ENCODE assay signal across 16 cellular contexts in genomic region chr16:74867281-74867849, GRCh38.
DNase-seq lines count a peak whose midpoint lies in the region; TF ChIP-seq lines count a peak whose summit lies in the region.
"Had no signal": no experiment of that assay in that cellular context is flagged by ENCODE, and none has a peak within 500 bp of the region (broad histone marks: within the 10 kb centered on the region; RNA-seq: fewer than 3 reads in every experiment).

No MANE protein-coding gene starts in this region.

- peaks cover 19 to 39% (median 28%) of the 10 kb centered on the region in 10 experiments for H3K4me1 ChIP-seq in BLaER1 treated with 17β-estradiol and CSF1 and Interleukin-3, amounts not matched to agents 10 nM and 100 nM

- DNase-seq in DMS53 (lab: John Stamatoyannopoulos, UW) = peak; percentile 73
- DNase-seq in RWPE1 (ENCODE audit: low spot score) = no peak
- no peak for DNase-seq in epithelial cell of prostate (ENCODE audit: low read depth, low spot score)
- DNase-seq in NCI-H2029 (lab: John Stamatoyannopoulos, UW) = no peak
- DNase-seq in stimulated activated naive CD4-positive, alpha-beta T cell (lab: John Stamatoyannopoulos, UW) = no peak
- DNase-seq in NCI-H446 (lab: John Stamatoyannopoulos, UW) = no peak
- no peak for DNase-seq in NCI-H510A treated with DMSO at 0.1 percent for 48 hours (lab: John Stamatoyannopoulos, UW)
- DNase-seq: activated CD4-positive, CD25-positive, alpha-beta regulatory T cell; activated T-cell treated with anti-CD3 and anti-CD28 coated beads, Interleukin-2, amount 50 U/mL, for 48 hours; dermis blood vessel endothelial cell; DND-41; GOT3; heart right ventricle; left colon; stimulated activated naive B cell treated with anti-CD40 and anti-IgM and Interleukin-4, amounts not matched to agents 10 μg/mL and 1 μg/mL and 100 μg/mL, for 72 hours had no signal

- no peak overlapping the region for H3K9ac ChIP-seq in BLaER1 treated with 17β-estradiol and CSF1 and Interleukin-3, amounts not matched to agents 10 nM and 100 nM

- H3K4me3 ChIP-seq in BLaER1 treated with 17β-estradiol and CSF1 and Interleukin-3, amounts not matched to agents 10 nM and 100 nM = no peak overlapping the region
- H3K4me3 ChIP-seq: heart right ventricle had no signal

- H3K27me3 ChIP-seq in BLaER1 treated with 17β-estradiol and CSF1 and Interleukin-3, amounts not matched to agents 10 nM and 100 nM = no peaks in the 10 kb centered on the region
- H3K27me3 ChIP-seq: heart right ventricle had no signal

- H3K36me3 ChIP-seq in BLaER1 treated with 17β-estradiol and CSF1 and Interleukin-3, amounts not matched to agents 10 nM and 100 nM = peaks cover 0 to 17% (median 12%) of the 10 kb centered on the region in 11 experiments; a peak in 12 of 22 replicates

- CTCF ChIA-PET in RWPE1 (lab: Yijun Ruan, JAX) = interaction anchor here (0.5 kb wide), 1 partner anchor 61 kb away, joined by 3 read pairs; no protein-coding TSS in a partner anchor

- peaks cover 0 to 5% (median 0%) of the 10 kb centered on the region in 11 experiments; a peak in 1 of 22 replicates for H3K9me3 ChIP-seq in BLaER1 treated with 17β-estradiol and CSF1 and Interleukin-3, amounts not matched to agents 10 nM and 100 nM (replicated peaks in 1 of 11)
- H3K9me3 ChIP-seq: heart right ventricle had no signal

- peak overlapping the region in 3 of 11 experiments; percentile 38 to 56 (median 53); a peak in 3 of 22 replicates for H3K27ac ChIP-seq in BLaER1 treated with 17β-estradiol and CSF1 and Interleukin-3, amounts not matched to agents 10 nM and 100 nM
- H3K27ac ChIP-seq in RWPE1 (peak overlapping the region; percentile 63), epithelial cell of prostate (peak overlapping the region; percentile 98)

- no peak for TF ChIP-seq CTCF in RWPE1 (conservative IDR thresholded peaks at IDR 0.05; ENCODE audit: low read depth)

- H4K20me1 ChIP-seq in BLaER1 treated with 17β-estradiol and CSF1 and Interleukin-3, amounts not matched to agents 10 nM and 100 nM = no peaks in the 10 kb centered on the region

- POLR2A ChIA-PET in RWPE1 (lab: Yijun Ruan, JAX; ENCODE audit: low non-redundant PET) = no interaction called here

- H3K4me2 ChIP-seq in BLaER1 treated with 17β-estradiol and CSF1 and Interleukin-3, amounts not matched to agents 10 nM and 100 nM = peak overlapping the region in 8 of 11 experiments; percentile 44 to 73 (median 68); a peak in 8 of 22 replicates
